7 cellular contexts compared by ENCODE assay signal in genomic region chr17:64909511-64910190, GRCh38. TPM values are rescaled to one million over a fixed set of nuclear protein-coding genes. Genes with fewer than 3 reads are reported as not detected.
DNase-seq lines count a peak whose midpoint lies in the region; ATAC-seq and TF ChIP-seq lines count a peak whose summit lies in the region.
"Not testable (repeated sequence)": the region's sequence is repeated elsewhere in the genome, so short reads cannot be mapped to it uniquely, and the experiment has no call there.

No MANE protein-coding gene starts in this region.

- ATAC-seq in GM23338 = peak; percentile 30; the same call in 1 of the 3 replicates
- not testable (repeated sequence) for ATAC-seq in activated CD8-positive, alpha-beta T cell treated with anti-CD3 and anti-CD28 coated beads for 36 hours; activated T-cell treated with anti-CD3 and anti-CD28 coated beads, Interleukin-2, amount 50 U/mL, for 72 hours (replicated peaks in 1 of 2)

- not testable (repeated sequence) for H3K27me3 ChIP-seq in GM23338 (ENCODE audit: insufficient read depth)

- not testable (repeated sequence) for H3K27ac Mint-ChIP-seq in GM23338; osteocyte (ENCODE audit: unreplicated experiment)
- peak overlapping the region; percentile 52 for H3K27ac Mint-ChIP-seq in T-helper 2 cell treated with Interferon-gamma antibody and Interleukin-4, amounts not matched to agents 5 μg/mL and 100 μg/mL, for 36 hours
- peak overlapping the region; percentile 77 for H3K27ac Mint-ChIP-seq in activated CD8-positive, alpha-beta T cell treated with anti-CD3 and anti-CD28 coated beads for 36 hours
- H3K27ac Mint-ChIP-seq in activated T-cell treated with anti-CD3 and anti-CD28 coated beads, Interleukin-2, amount 50 U/mL, for 72 hours = peak overlapping the region; percentile 79
- H3K27ac Mint-ChIP-seq in activated naive CD8-positive, alpha-beta T cell treated with anti-CD3 and anti-CD28 coated beads for 36 hours = peak overlapping the region; percentile 69
- peak overlapping the region; percentile 45 for H3K27ac Mint-ChIP-seq in dendritic cell treated with granulocyte-macrophage colony-stimulating factor and Interleukin-4, amounts not matched to agents 40 ng/mL and 50 ng/mL, for 4 days

- POLR2A ChIA-PET in activated CD8-positive, alpha-beta T cell treated with anti-CD3 and anti-CD28 coated beads for 36 hours (lab: Charles Lee) = not testable (repeated sequence)

- not testable (repeated sequence) for H3K9me2 ChIP-seq in GM23338 (ENCODE audit: insufficient read depth)

- not testable (repeated sequence) for H4K20me1 ChIP-seq in GM23338 (replicated peaks; ENCODE audit: insufficient read depth)

- H3K9me3 Mint-ChIP-seq in GM23338; T-helper 2 cell treated with Interferon-gamma antibody and Interleukin-4, amounts not matched to agents 5 μg/mL and 100 μg/mL, for 36 hours; activated CD8-positive, alpha-beta T cell treated with anti-CD3 and anti-CD28 coated beads for 36 hours; activated T-cell treated with anti-CD3 and anti-CD28 coated beads, Interleukin-2, amount 50 U/mL, for 72 hours; activated naive CD8-positive, alpha-beta T cell treated with anti-CD3 and anti-CD28 coated beads for 36 hours; dendritic cell treated with granulocyte-macrophage colony-stimulating factor and Interleukin-4, amounts not matched to agents 40 ng/mL and 50 ng/mL, for 4 days; osteocyte (ENCODE audit: unreplicated experiment): not testable (repeated sequence)

- H3K36me3 ChIP-seq in GM23338 (ENCODE audit: insufficient read depth) = not testable (repeated sequence)

- not testable (repeated sequence) for H3K27me3 Mint-ChIP-seq in GM23338 (ENCODE audit: insufficient read depth, low read depth, poor library complexity); T-helper 2 cell treated with Interferon-gamma antibody and Interleukin-4, amounts not matched to agents 5 μg/mL and 100 μg/mL, for 36 hours (ENCODE audit: low read depth); activated CD8-positive, alpha-beta T cell treated with anti-CD3 and anti-CD28 coated beads for 36 hours; activated T-cell treated with anti-CD3 and anti-CD28 coated beads, Interleukin-2, amount 50 U/mL, for 72 hours (ENCODE audit: low read depth); activated naive CD8-positive, alpha-beta T cell treated with anti-CD3 and anti-CD28 coated beads for 36 hours; dendritic cell treated with granulocyte-macrophage colony-stimulating factor and Interleukin-4, amounts not matched to agents 40 ng/mL and 50 ng/mL, for 4 days; osteocyte (ENCODE audit: unreplicated experiment)

- intact Hi-C loops in activated CD8-positive, alpha-beta T cell treated with anti-CD3 and anti-CD28 coated beads for 36 hours (cut with micrococcal nuclease); dendritic cell treated with granulocyte-macrophage colony-stimulating factor and Interleukin-4, amounts not matched to agents 40 ng/mL and 50 ng/mL, for 4 days (cut with micrococcal nuclease): not testable (repeated sequence)

- H3K4me3 Mint-ChIP-seq in GM23338; activated CD8-positive, alpha-beta T cell treated with anti-CD3 and anti-CD28 coated beads for 36 hours; activated naive CD8-positive, alpha-beta T cell treated with anti-CD3 and anti-CD28 coated beads for 36 hours; dendritic cell treated with granulocyte-macrophage colony-stimulating factor and Interleukin-4, amounts not matched to agents 40 ng/mL and 50 ng/mL, for 4 days; osteocyte (ENCODE audit: unreplicated experiment): not testable (repeated sequence)
- H3K4me3 Mint-ChIP-seq in T-helper 2 cell treated with Interferon-gamma antibody and Interleukin-4, amounts not matched to agents 5 μg/mL and 100 μg/mL, for 36 hours = peak overlapping the region; percentile 44
- peak overlapping the region; percentile 32 to 57 for H3K4me3 Mint-ChIP-seq in activated T-cell treated with anti-CD3 and anti-CD28 coated beads, Interleukin-2, amount 50 U/mL, for 72 hours

- H3K4me1 Mint-ChIP-seq in GM23338; T-helper 2 cell treated with Interferon-gamma antibody and Interleukin-4, amounts not matched to agents 5 μg/mL and 100 μg/mL, for 36 hours (ENCODE audit: low read depth); activated CD8-positive, alpha-beta T cell treated with anti-CD3 and anti-CD28 coated beads for 36 hours (ENCODE audit: low read depth); activated T-cell treated with anti-CD3 and anti-CD28 coated beads, Interleukin-2, amount 50 U/mL, for 72 hours (ENCODE audit: low read depth); activated naive CD8-positive, alpha-beta T cell treated with anti-CD3 and anti-CD28 coated beads for 36 hours; dendritic cell treated with granulocyte-macrophage colony-stimulating factor and Interleukin-4, amounts not matched to agents 40 ng/mL and 50 ng/mL, for 4 days (ENCODE audit: low read depth); osteocyte (ENCODE audit: unreplicated experiment): not testable (repeated sequence)

- H3F3A ChIP-seq in GM23338 (replicated peaks; ENCODE audit: low read depth) = not testable (repeated sequence)

- not testable (repeated sequence) for H3K4me1 ChIP-seq in GM23338 (ENCODE audit: insufficient read depth)

- H3K79me2 ChIP-seq in GM23338 (replicated peaks; ENCODE audit: insufficient read depth) = not testable (repeated sequence)

- H3K4me3 ChIP-seq in GM23338 = not testable (repeated sequence)

- not testable (repeated sequence) for H3K36me3 Mint-ChIP-seq in GM23338 (ENCODE audit: low read depth); T-helper 2 cell treated with Interferon-gamma antibody and Interleukin-4, amounts not matched to agents 5 μg/mL and 100 μg/mL, for 36 hours (ENCODE audit: low read depth); activated CD8-positive, alpha-beta T cell treated with anti-CD3 and anti-CD28 coated beads for 36 hours (ENCODE audit: low read depth); activated T-cell treated with anti-CD3 and anti-CD28 coated beads, Interleukin-2, amount 50 U/mL, for 72 hours (ENCODE audit: insufficient read depth in 2 of 2); activated naive CD8-positive, alpha-beta T cell treated with anti-CD3 and anti-CD28 coated beads for 36 hours; dendritic cell treated with granulocyte-macrophage colony-stimulating factor and Interleukin-4, amounts not matched to agents 40 ng/mL and 50 ng/mL, for 4 days (ENCODE audit: low read depth); osteocyte (ENCODE audit: unreplicated experiment)

- H3K27ac ChIP-seq in GM23338 (ENCODE audit: low read depth) = not testable (repeated sequence)

- not testable (repeated sequence) for H3K4me2 ChIP-seq in GM23338

- CTCF ChIA-PET in activated CD8-positive, alpha-beta T cell treated with anti-CD3 and anti-CD28 coated beads for 36 hours (lab: Charles Lee) = not testable (repeated sequence)

- not testable (repeated sequence) for DNase-seq in GM23338 (ENCODE audit: low spot score); T-helper 2 cell treated with Interferon-gamma antibody and Interleukin-4, amounts not matched to agents 5 μg/mL and 100 μg/mL, for 36 hours (ENCODE audit: low spot score); activated CD8-positive, alpha-beta T cell treated with anti-CD3 and anti-CD28 coated beads for 36 hours; activated T-cell treated with anti-CD3 and anti-CD28 coated beads, Interleukin-2, amount 50 U/mL, for 72 hours; activated naive CD8-positive, alpha-beta T cell treated with anti-CD3 and anti-CD28 coated beads for 36 hours
- DNase-seq in osteocyte (ENCODE audit: extremely low spot score, unreplicated experiment) = peak; percentile 15

- not testable (repeated sequence) for H2AFZ ChIP-seq in GM23338

- TF ChIP-seq CTCF in GM23338 (conservative IDR thresholded peaks at IDR 0.05; ENCODE audit: low read depth in 2 of 2); activated CD8-positive, alpha-beta T cell treated with anti-CD3 and anti-CD28 coated beads for 36 hours (IDR thresholded peaks at IDR 0.05); osteocyte (IDR thresholded peaks at IDR 0.05): not testable (repeated sequence)

RNA-seq across cellular contexts. Expression of gene LRRC37A3, which starts 9.6 kb away (rescaled TPM):
- 5.6 and 7.3 TPM in 2 replicates for total RNA-seq in GM23338 (2014; rRNA removed; shearing (Covaris generic))
- 3.5 and 3.9 TPM in 2 replicates for polyA plus RNA-seq in GM23338 (2016; fragmentation: Nextera tagmentation; extraction: Ambion mirVana)
- total RNA-seq in activated CD8-positive, alpha-beta T cell treated with anti-CD3 and anti-CD28 coated beads for 36 hours = 1 to 10 TPM; 4.3 to 4.8 TPM
- 10 to 100 TPM in 1 of 2 donors, 1 to 10 TPM in 1; 5.5 to 22.0 TPM for total RNA-seq in activated T-cell treated with anti-CD3 and anti-CD28 coated beads, Interleukin-2, amount 50 U/mL, for 72 hours
- total RNA-seq in activated naive CD8-positive, alpha-beta T cell treated with anti-CD3 and anti-CD28 coated beads for 36 hours = 1 to 10 TPM; 4.5 to 4.8 TPM
- 25.1 and 27.3 TPM in 2 replicates for total RNA-seq in osteocyte
